In genomic region chr19:1840541-1841115, GRCh38 we compare ENCODE assay signal across 1 cellular context.
TF ChIP-seq lines count a peak whose summit lies in the region.

No MANE protein-coding gene starts in this region.

TF ChIP-seq in WTC11, 78 proteins besides CTCF, POLR2A, EP300 and RAD21 (continued from another document):
- TF ChIP-seq AR (CRISPR knock-in tag; IDR thresholded peaks at IDR 0.05) (no peak), FOXK1 (CRISPR knock-in tag; IDR thresholded peaks at IDR 0.05) (no peak), CREM (CRISPR knock-in tag; IDR thresholded peaks at IDR 0.05) (no peak), USF2 (CRISPR knock-in tag; IDR thresholded peaks at IDR 0.05) (no peak), SP1 (CRISPR knock-in tag; conservative IDR thresholded peaks at IDR 0.05) (no peak), STAT6 (CRISPR knock-in tag; conservative IDR thresholded peaks at IDR 0.05; ENCODE audit: low read depth) (no peak), ZNF416 (CRISPR knock-in tag; IDR thresholded peaks at IDR 0.05) (no peak), TEAD4 (CRISPR knock-in tag; IDR thresholded peaks at IDR 0.05) (no peak), ESRRA (CRISPR knock-in tag; IDR thresholded peaks at IDR 0.05; ENCODE audit: borderline replicate concordance) (no peak), ZNF423 (CRISPR knock-in tag; IDR thresholded peaks at IDR 0.05) (no peak), FOXP1 (CRISPR knock-in tag; IDR thresholded peaks at IDR 0.05; ENCODE audit: borderline replicate concordance) (no peak)
TF ChIP-seq in WTC11: peak in this region for 0.
